In genomic region chr16:62277942-62278341, GRCh38 we compare ENCODE assay signal across 33 cellular contexts.
"Had no signal": no experiment of that assay in that cellular context is flagged by ENCODE, and none has a peak within 500 bp of the region (broad histone marks: within the 10 kb centered on the region; RNA-seq: fewer than 3 reads in every experiment).

No MANE protein-coding gene starts in this region.

- H3K4me1 ChIP-seq: adrenal gland, ascending aorta, body of pancreas, breast epithelium had no signal

- ATAC-seq: activated naive CD4-positive, alpha-beta T cell treated with anti-CD3 and anti-CD28 coated beads, Interleukin-2, amount 50 U/mL, for 72 hours; activated naive CD8-positive, alpha-beta T cell treated with anti-CD3 and anti-CD28 coated beads, Interleukin-2, amount 50 U/mL, for 24 hours; activated T-cell treated with anti-CD3 and anti-CD28 coated beads, Interleukin-2, amount 50 U/mL, for 4 hours; activated T-cell treated with anti-CD3 and anti-CD28 coated beads, Interleukin-2, amount 50 U/mL, for 72 hours; activated T-helper 17 cell treated with anti-CD3 and anti-CD28 coated beads, Interleukin-2, amount 50 U/mL, for 72 hours; body of pancreas had no signal

- FAIRE-seq: astrocyte, bronchial epithelial cell, colon had no signal

- DNase-seq: activated effector memory CD4-positive, alpha-beta T cell treated with anti-CD3 and anti-CD28 coated beads, Interleukin-2, amount 50 U/mL, for 16 hours; activated effector memory CD4-positive, alpha-beta T cell treated with Interleukin-2 at 50 U/mL for 16 hours; activated gamma-delta T cell; activated gamma-delta T cell treated with Interleukin-2 at 50 U/mL for 16 hours; activated naive CD4-positive, alpha-beta T cell; activated naive CD4-positive, alpha-beta T cell treated with anti-CD3 and anti-CD28 coated beads for 36 hours; activated naive CD4-positive, alpha-beta T cell treated with anti-CD3 and anti-CD28 coated beads, Interleukin-2, amount 10 ng/mL, durations not matched to agents 7 days and 5 days; activated naive CD4-positive, alpha-beta T cell treated with anti-CD3 and anti-CD28 coated beads, Interleukin-2, amount 50 U/mL, for 16 hours; activated naive CD4-positive, alpha-beta T cell treated with Interleukin-2 at 50 U/mL for 16 hours; activated naive CD8-positive, alpha-beta T cell treated with anti-CD3 and anti-CD28 coated beads for 36 hours; activated naive CD8-positive, alpha-beta T cell treated with anti-CD3 and anti-CD28 coated beads, Interleukin-2, amount 10 ng/mL, durations not matched to agents 7 days and 5 days; activated naive CD8-positive, alpha-beta T cell treated with anti-CD3 and anti-CD28 coated beads, Interleukin-2, amount 50 U/mL, for 24 hours; activated T-cell treated with anti-CD3 and anti-CD28 coated beads, Interleukin-2, amount 50 U/mL, for 4 hours; activated T-cell treated with anti-CD3 and anti-CD28 coated beads, Interleukin-2, amount 50 U/mL, for 48 hours; activated T-cell treated with anti-CD3 and anti-CD28 coated beads, Interleukin-2, amount 50 U/mL, for 72 hours; adrenal gland; amniotic stem cell; amygdala; anterior cingulate cortex; aorta; body of pancreas; brain microvascular endothelial cell; caudate nucleus; central memory CD4-positive, alpha-beta T cell; cerebellar nuclear complex had no signal

- H3K9me3 ChIP-seq: adrenal gland, ascending aorta, body of pancreas, breast epithelium had no signal

- H3K27me3 ChIP-seq: adrenal gland, ascending aorta, body of pancreas, brain microvascular endothelial cell, breast epithelium, cardiac muscle cell had no signal

- H3K36me3 ChIP-seq: adrenal gland, ascending aorta, brain microvascular endothelial cell, breast epithelium, cardiac muscle cell had no signal

- H3K4me3 ChIP-seq: adrenal gland, ascending aorta, body of pancreas, breast epithelium, cardiac muscle cell had no signal

- H3K27ac ChIP-seq: adrenal gland, ascending aorta, body of pancreas, brain microvascular endothelial cell, breast epithelium, cardiac muscle cell had no signal
